1 cellular context compared by ENCODE assay signal in the genomic region with DNA sequence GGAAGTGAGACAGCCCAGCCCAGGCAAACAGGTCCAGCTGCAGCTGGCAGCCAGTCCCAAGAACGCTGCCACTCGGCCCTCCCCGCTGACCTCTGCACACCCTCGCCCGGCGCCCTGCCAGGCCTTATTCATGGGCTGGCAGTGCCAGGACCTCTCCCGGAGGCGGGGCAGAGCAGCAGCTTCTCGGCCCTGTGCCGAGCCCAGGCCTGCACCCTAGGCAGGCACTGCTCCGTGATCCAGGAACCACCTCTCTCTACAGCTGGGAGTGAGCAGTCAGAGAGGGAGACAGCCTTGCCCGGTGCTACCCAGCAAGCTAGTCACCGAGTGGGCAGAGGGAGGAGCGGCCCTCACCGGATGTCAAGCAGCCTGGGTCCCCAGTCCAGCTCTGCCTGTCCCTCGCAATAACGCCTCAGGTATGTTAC.
A peak's percentile ranks its signal among the peaks of the same experiment; 100 is the strongest.
TF ChIP-seq lines count a peak whose summit lies in the region.

No MANE protein-coding gene starts in this region.

TF ChIP-seq in liver, 16 proteins besides CTCF, POLR2A, EP300 and RAD21 (continued from another document):
- TF ChIP-seq, protein P1, sequence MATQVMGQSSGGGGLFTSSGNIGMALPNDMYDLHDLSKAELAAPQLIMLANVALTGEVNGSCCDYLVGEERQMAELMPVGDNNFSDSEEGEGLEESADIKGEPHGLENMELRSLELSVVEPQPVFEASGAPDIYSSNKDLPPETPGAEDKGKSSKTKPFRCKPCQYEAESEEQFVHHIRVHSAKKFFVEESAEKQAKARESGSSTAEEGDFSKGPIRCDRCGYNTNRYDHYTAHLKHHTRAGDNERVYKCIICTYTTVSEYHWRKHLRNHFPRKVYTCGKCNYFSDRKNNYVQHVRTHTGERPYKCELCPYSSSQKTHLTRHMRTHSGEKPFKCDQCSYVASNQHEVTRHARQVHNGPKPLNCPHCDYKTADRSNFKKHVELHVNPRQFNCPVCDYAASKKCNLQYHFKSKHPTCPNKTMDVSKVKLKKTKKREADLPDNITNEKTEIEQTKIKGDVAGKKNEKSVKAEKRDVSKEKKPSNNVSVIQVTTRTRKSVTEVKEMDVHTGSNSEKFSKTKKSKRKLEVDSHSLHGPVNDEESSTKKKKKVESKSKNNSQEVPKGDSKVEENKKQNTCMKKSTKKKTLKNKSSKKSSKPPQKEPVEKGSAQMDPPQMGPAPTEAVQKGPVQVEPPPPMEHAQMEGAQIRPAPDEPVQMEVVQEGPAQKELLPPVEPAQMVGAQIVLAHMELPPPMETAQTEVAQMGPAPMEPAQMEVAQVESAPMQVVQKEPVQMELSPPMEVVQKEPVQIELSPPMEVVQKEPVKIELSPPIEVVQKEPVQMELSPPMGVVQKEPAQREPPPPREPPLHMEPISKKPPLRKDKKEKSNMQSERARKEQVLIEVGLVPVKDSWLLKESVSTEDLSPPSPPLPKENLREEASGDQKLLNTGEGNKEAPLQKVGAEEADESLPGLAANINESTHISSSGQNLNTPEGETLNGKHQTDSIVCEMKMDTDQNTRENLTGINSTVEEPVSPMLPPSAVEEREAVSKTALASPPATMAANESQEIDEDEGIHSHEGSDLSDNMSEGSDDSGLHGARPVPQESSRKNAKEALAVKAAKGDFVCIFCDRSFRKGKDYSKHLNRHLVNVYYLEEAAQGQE (IDR thresholded peaks at IDR 0.05) = peak; percentile 67
- peak; percentile 80 for TF ChIP-seq NR2F2 (IDR thresholded peaks at IDR 0.05)
- TF ChIP-seq SP1 (IDR thresholded peaks at IDR 0.05) = peak; percentile 92
